8 cellular contexts compared by ENCODE assay signal in the genomic region with DNA sequence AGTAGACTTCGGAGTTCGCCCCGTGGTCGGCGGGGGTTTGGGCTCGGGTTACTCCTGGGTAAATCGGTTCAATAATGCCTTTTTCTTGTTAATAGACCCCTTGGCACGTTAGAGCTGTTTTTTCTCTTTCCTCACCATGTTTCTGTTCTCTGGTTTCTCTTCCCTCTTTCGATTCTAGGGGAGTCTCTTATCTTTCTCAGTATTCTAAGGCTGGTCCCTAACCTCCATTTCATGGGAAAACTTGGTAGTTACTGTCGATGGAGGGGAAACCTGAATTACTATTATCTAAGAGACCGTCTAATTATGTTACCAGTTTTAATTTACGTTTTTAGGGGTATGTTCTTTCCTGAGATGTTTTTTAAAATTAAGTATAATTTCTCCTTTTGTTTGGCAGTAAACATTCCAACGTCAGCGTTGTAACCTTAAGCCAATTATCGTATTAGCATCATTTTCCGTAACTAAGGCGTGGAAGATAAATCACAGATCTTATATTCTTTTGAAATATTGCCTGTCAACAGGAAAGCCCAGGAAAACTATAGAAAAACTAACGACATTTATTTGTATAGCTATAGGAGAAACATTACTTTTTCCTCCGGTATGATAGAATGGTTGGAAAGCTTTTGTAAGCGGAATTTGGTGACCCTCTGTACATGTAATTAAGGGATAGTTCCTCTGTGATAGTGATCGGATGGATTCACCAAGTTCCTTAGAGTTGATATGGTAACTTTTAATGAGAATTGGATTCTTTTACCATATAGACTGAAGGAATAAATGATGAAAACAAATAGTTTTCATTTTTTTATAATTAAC. TPM values are rescaled to one million over a fixed set of nuclear protein-coding genes. Genes with fewer than 3 reads are reported as not detected.
A peak's percentile ranks its signal among the peaks of the same experiment; 100 is the strongest.
DNase-seq lines count a peak whose midpoint lies in the region; ATAC-seq and TF ChIP-seq lines count a peak whose summit lies in the region.

No MANE protein-coding gene starts in this region.

- TF ChIP-seq CTCF in neutrophil (IDR thresholded peaks at IDR 0.05): no peak

- H3K36me3 ChIP-seq in SJSA1 (peaks cover 21% of the 10 kb centered on the region), neutrophil (no peaks in the 10 kb centered on the region)

- H3K27me3 ChIP-seq in SJSA1 (replicated peaks): no peaks in the 10 kb centered on the region
- H3K27me3 ChIP-seq in neutrophil: no peaks in the 10 kb centered on the region

- H3K4me3 ChIP-seq in SJSA1 (peak overlapping the region; percentile 97), neutrophil (ENCODE audit: low read depth in 1 of 2, low read length in 1 of 2) (peak overlapping the region; percentile 76 to 85)

- H3K27ac ChIP-seq in SJSA1: peak overlapping the region; percentile 82
- H3K27ac ChIP-seq in neutrophil: peak overlapping the region; percentile 86

- H3K9me3 ChIP-seq in SJSA1 (replicated peaks) (no peaks in the 10 kb centered on the region), neutrophil (no peaks in the 10 kb centered on the region)

- peak; percentile 40 for DNase-seq in SIG-M5 treated with dmso at 0.1 percent for 504 hours (lab: John Stamatoyannopoulos, UW; ENCODE audit: unreplicated experiment)
- no peak for DNase-seq in SIG-M5 (lab: John Stamatoyannopoulos, UW)
- no peak for DNase-seq in SJSA1 (ENCODE audit: low read depth in 1 of 2, low spot score in 2 of 2)
- DNase-seq in NK-92 treated with Interleukin-12 subunit alpha and Interleukin-12 subunit beta, amount 100 ng/mL, for 24 hours (lab: John Stamatoyannopoulos, UW): no peak

- ATAC-seq in HG02938 (IDR thresholded peaks at IDR 0.05; ENCODE audit: unreplicated experiment) (peak; percentile 27), esophagus mucosa (peak; percentile 4), GM18517 (IDR thresholded peaks at IDR 0.05; ENCODE audit: unreplicated experiment) (no peak)

- H3K4me1 ChIP-seq in SJSA1 (replicated peaks) (peaks cover 9% of the 10 kb centered on the region), neutrophil (ENCODE audit: control insufficient read depth in 1 of 2, insufficient read depth in 1 of 2, low read depth in 1 of 2, low read length in 1 of 2) (peaks cover 17% of the 10 kb centered on the region in 2 experiments)

RNA-seq across cellular contexts. Expression of a gene that starts 0.8 kb away (rescaled TPM):
- total RNA-seq in SJSA1 (2014; rRNA removed; shearing (Covaris generic)): 22.4 and 36.1 TPM in 2 replicates
- 18.0 TPM for total RNA-seq in esophagus mucosa

RNA-seq across cellular contexts. Expression of a gene that starts 15.1 kb away (rescaled TPM):
- not detected in 2 replicates for total RNA-seq in SJSA1 (2014; rRNA removed; shearing (Covaris generic))
- 0.56 TPM for total RNA-seq in esophagus mucosa
